In the genomic region with DNA sequence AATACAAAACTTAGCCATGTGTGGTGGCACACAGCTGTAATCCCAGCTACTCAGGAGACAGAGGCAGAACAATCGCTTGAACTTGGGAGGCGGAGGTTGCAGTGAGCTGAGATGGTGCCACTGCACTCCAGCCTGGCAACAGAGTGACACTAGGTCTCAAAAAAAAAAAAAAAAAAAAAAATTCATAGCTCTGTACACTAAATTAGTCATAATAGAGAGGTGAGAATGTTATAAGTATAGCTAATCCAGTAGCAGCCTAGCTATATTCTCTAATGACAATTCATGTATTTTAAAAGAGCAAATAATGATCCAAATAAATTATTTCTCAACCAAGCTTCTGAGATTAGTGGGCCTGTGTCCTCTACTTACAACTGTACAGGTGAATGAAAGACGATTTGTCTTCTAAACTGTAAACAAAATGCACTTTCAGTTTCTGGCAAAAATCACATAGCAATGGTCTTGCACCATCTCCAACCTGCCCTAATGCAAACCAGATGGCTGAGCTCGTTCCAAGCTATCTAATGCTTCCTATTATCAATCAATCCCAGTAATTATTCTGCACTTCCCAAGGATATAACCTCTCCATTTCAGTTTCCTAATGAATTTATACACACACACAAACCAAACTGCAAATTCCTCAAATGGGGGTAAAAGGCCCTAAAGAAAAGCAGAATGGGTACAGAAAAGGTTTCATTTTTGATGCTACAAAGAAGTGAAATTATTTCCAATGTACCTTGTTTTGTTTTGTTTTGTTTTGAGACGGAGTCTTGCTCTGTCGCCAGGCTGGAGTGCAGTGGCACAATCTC, we compare ENCODE assay signal across 12 cellular contexts. TPM values are rescaled to one million over a fixed set of nuclear protein-coding genes. Genes with fewer than 3 reads are reported as not detected.
A peak's percentile ranks its signal among the peaks of the same experiment; 100 is the strongest.
DNase-seq lines count a peak whose midpoint lies in the region; ATAC-seq, FAIRE-seq and TF ChIP-seq lines count a peak whose summit lies in the region.
"Had no signal": no experiment of that assay in that cellular context is flagged by ENCODE, and none has a peak within 500 bp of the region (broad histone marks: within the 10 kb centered on the region; RNA-seq: fewer than 3 reads in every experiment).

No MANE protein-coding gene starts in this region.

- no peak for TF ChIP-seq EP300 in GM12878 (IDR thresholded peaks at IDR 0.05; ENCODE audit: borderline replicate concordance in 1 of 2, control insufficient read depth in 1 of 2, low read depth in 2 of 2, low read length in 2 of 2)

- H3K9me3 ChIP-seq in GM12878 (replicated peaks; ENCODE audit: control insufficient read depth, insufficient read depth, low read length), result no peaks in the 10 kb centered on the region
- H3K9me3 ChIP-seq: esophagus muscularis mucosa, lower lobe of right lung had no signal

- peaks cover 6% of the 10 kb centered on the region for H3K36me3 Mint-ChIP-seq in activated CD4-positive, alpha-beta T cell treated with anti-CD3 and anti-CD28 coated beads for 36 hours (ENCODE audit: low read depth)
- peaks cover 34% of the 10 kb centered on the region for H3K36me3 Mint-ChIP-seq in nephron progenitor cell (ENCODE audit: low read depth)

- H3K4me1 Mint-ChIP-seq in activated CD4-positive, alpha-beta T cell treated with anti-CD3 and anti-CD28 coated beads for 36 hours, result peaks cover 33% of the 10 kb centered on the region
- H3K4me1 Mint-ChIP-seq in nephron progenitor cell, result peaks cover 10% of the 10 kb centered on the region

- H3K4me1 ChIP-seq in GM12878 (ENCODE audit: control insufficient read depth, insufficient read depth, low read length), result peaks cover 17% of the 10 kb centered on the region

- in situ Hi-C loops in GM12878 (cut with MboI), result no loop called here

- H3K27ac ChIP-seq in GM12878 (ENCODE audit: control insufficient read depth, insufficient read depth), result peak overlapping the region; percentile 35
- H3K27ac ChIP-seq: esophagus muscularis mucosa, lower lobe of right lung, skin epidermis had no signal

- peak overlapping the region; percentile 39; the same call in 1 of the 2 replicates for H3K4me3 ChIP-seq in GM12878
- H3K4me3 ChIP-seq: esophagus muscularis mucosa, lower lobe of right lung, skin epidermis had no signal

- FAIRE-seq in GM12878 (lab: Jason Lieb, UNC), result peak; percentile 54

- no peak overlapping the region; the same call in 1 of the 2 replicates for H3K9ac ChIP-seq in GM12878 (ENCODE audit: control insufficient read depth, insufficient read depth, low read length)

- no peak for TF ChIP-seq RAD21 in GM12878 (IDR thresholded peaks at IDR 0.05; ENCODE audit: insufficient read depth, low read depth, low read length)

- intact Hi-C loops in activated CD4-positive, alpha-beta T cell treated with anti-CD3 and anti-CD28 coated beads for 36 hours (cut with DNase I, micrococcal nuclease), result no loop called here
- intact Hi-C loops in GM12878 (cut with micrococcal nuclease; ENCODE audit: unreplicated experiment), result no loop called here

- ATAC-seq in activated CD4-positive, alpha-beta T cell treated with anti-CD3 and anti-CD28 coated beads for 36 hours, result peak; percentile 60
- ATAC-seq in HG03354 (IDR thresholded peaks at IDR 0.05; ENCODE audit: poor library complexity, severe bottlenecking, unreplicated experiment) (peak; percentile 69), GM12878 (peak; percentile 85), GM21367 (IDR thresholded peaks at IDR 0.05; ENCODE audit: unreplicated experiment) (no peak), HG02642 (IDR thresholded peaks at IDR 0.05; ENCODE audit: poor library complexity, unreplicated experiment) (no peak)
- ATAC-seq: lower lobe of right lung had no signal

- TF ChIP-seq POLR2A in GM12878 (IDR thresholded peaks at IDR 0.05; ENCODE audit: low read depth, low read length), result no peak

- no peak overlapping the region for H3K4me3 Mint-ChIP-seq in activated CD4-positive, alpha-beta T cell treated with anti-CD3 and anti-CD28 coated beads for 36 hours
- no peak overlapping the region for H3K4me3 Mint-ChIP-seq in nephron progenitor cell

- no peaks in the 10 kb centered on the region for H3K9me3 Mint-ChIP-seq in activated CD4-positive, alpha-beta T cell treated with anti-CD3 and anti-CD28 coated beads for 36 hours (ENCODE audit: low read depth)
- H3K9me3 Mint-ChIP-seq in nephron progenitor cell, result peaks cover 12% of the 10 kb centered on the region

- no peak overlapping the region for H3K27ac Mint-ChIP-seq in activated CD4-positive, alpha-beta T cell treated with anti-CD3 and anti-CD28 coated beads for 36 hours
- H3K27ac Mint-ChIP-seq in nephron progenitor cell, result peak overlapping the region; percentile 95

- peak overlapping the region; percentile 78 for H3K4me2 ChIP-seq in GM12878 (ENCODE audit: control insufficient read depth, insufficient read depth)

- H3K36me3 ChIP-seq in GM12878 (ENCODE audit: control insufficient read depth in 2 of 2, insufficient read depth in 2 of 2, low read length in 1 of 2), result no peaks in the 10 kb centered on the region; a peak in 2 of 4 replicates
- H3K36me3 ChIP-seq: esophagus muscularis mucosa, lower lobe of right lung had no signal

- no peak for DNase-seq in activated CD4-positive, alpha-beta T cell treated with anti-CD3 and anti-CD28 coated beads for 36 hours
- DNase-seq in activated CD4-positive, alpha-beta T cell treated with anti-CD3 and anti-CD28 coated beads for 4 hours, result no peak
- no peak for DNase-seq in GM12878 (ENCODE audit: low read depth, low spot score)
- DNase-seq in nephron progenitor cell, result no peak
- DNase-seq in stimulated activated CD4-positive, alpha-beta T cell treated with anti-CD3 and anti-CD28 coated beads, Interleukin-2, amount 100 ng/mL, for 24 hours, result no peak
- DNase-seq: ACHN, lower lobe of right lung had no signal

- RAD21 ChIA-PET in GM12878 (lab: Charles Lee; ENCODE audit: unreplicated experiment), result interaction anchor here (0.8 to 1.3 kb wide), 4 partner anchors 11 to 57 kb away, joined by 3 to 5 read pairs (median 4); a partner anchor contains a TSS

- POLR2A ChIA-PET in activated CD4-positive, alpha-beta T cell treated with anti-CD3 and anti-CD28 coated beads for 36 hours (lab: Charles Lee), result interaction anchor here (0.6 kb wide), 3 partner anchors 14 to 204 kb away, joined by 3 to 7 read pairs (median 6); no protein-coding TSS in a partner anchor
- POLR2A ChIA-PET in GM12878 (lab: Charles Lee), result interaction anchor here (0.6 to 1.1 kb wide), 7 partner anchors 9 to 93 kb away, joined by 3 to 7 read pairs (median 4); no protein-coding TSS in a partner anchor

- no peaks in the 10 kb centered on the region for H4K20me1 ChIP-seq in GM12878 (ENCODE audit: control insufficient read depth, insufficient read depth)

- BruUV-seq in GM12878 (replicated peaks; lab: Mats Ljungman, UMichigan), result no TSS peak

- SMC1A ChIA-PET in GM12878 (lab: Charles Lee; ENCODE audit: uncharacterized antibody, unreplicated experiment), result interaction anchor here (0.7 to 1.7 kb wide), 11 partner anchors 12 to 112 kb away, joined by 3 to 5 read pairs (median 3); no protein-coding TSS in a partner anchor

- H3K79me2 ChIP-seq in GM12878 (ENCODE audit: control insufficient read depth, insufficient read depth, low read length), result peaks cover 70% of the 10 kb centered on the region

- no peak for TF ChIP-seq CTCF in GM12878 (IDR thresholded peaks at IDR 0.05 in 2 of 3, conservative IDR thresholded peaks at IDR 0.05 in 1 of 3; ENCODE audit: control insufficient read depth in 2 of 3, extremely low read depth in 1 of 3, insufficient read depth in 1 of 3, low read depth in 3 of 3, low read length in 3 of 3)
- TF ChIP-seq CTCF in nephron progenitor cell (IDR thresholded peaks at IDR 0.05), result no peak

- CTCF ChIA-PET in activated CD4-positive, alpha-beta T cell treated with anti-CD3 and anti-CD28 coated beads for 36 hours (lab: Charles Lee), result interaction anchor here (1.0 kb wide), 1 partner anchor 19 kb away, joined by 3 read pairs; no protein-coding TSS in a partner anchor
- CTCF ChIA-PET in GM12878 (lab: Yijun Ruan, JAX), result interaction anchor here (0.6 to 1.5 kb wide), 5 partner anchors 9 to 54 kb away, joined by 3 to 7 read pairs (median 4); no protein-coding TSS in a partner anchor

- H3K27me3 ChIP-seq in GM12878 (replicated peaks in 1 of 2; ENCODE audit: control insufficient read depth in 2 of 2, insufficient read depth in 2 of 2, low read length in 1 of 2), result no peaks in the 10 kb centered on the region
- H3K27me3 ChIP-seq: esophagus muscularis mucosa had no signal

- no peaks in the 10 kb centered on the region for H3K27me3 Mint-ChIP-seq in activated CD4-positive, alpha-beta T cell treated with anti-CD3 and anti-CD28 coated beads for 36 hours
- H3K27me3 Mint-ChIP-seq in nephron progenitor cell (ENCODE audit: low read depth, poor library complexity), result no peaks in the 10 kb centered on the region

- no peak overlapping the region for H2AFZ ChIP-seq in GM12878 (ENCODE audit: control insufficient read depth, low read depth, low read length)

- 26% methylated on average over 6 of the region's 6 CpGs for WGBS in GM12878 (ENCODE audit: insufficient coverage, insufficient replicate concordance, low lambda C conversion rate, missing lambda C conversion rate)

RNA-seq across cellular contexts. Expression of a gene that starts 56.5 kb away (rescaled TPM):
- total RNA-seq in activated CD4-positive, alpha-beta T cell treated with anti-CD3 and anti-CD28 coated beads for 36 hours, result 10 to 100 TPM; 57.0 to 63.9 TPM
- 42.2 and 43.5 TPM in 2 replicates for total RNA-seq in GM12878 (2013; cell fraction: nucleolus; rRNA removed)
- total RNA-seq in GM12878 (2014; rRNA removed), result 6.9 and 7.2 TPM in 2 replicates
- total RNA-seq in GM12878 (2014; rRNA removed; fragmentation: Illumina TruSeq; extraction: Trizol), result 8.3 and 8.8 TPM in 2 replicates
- total RNA-seq in GM12878 (2021), result 63.1 and 64.6 TPM in 2 replicates
- 8.1 TPM for polyA plus RNA-seq in GM12878 (2011; ENCODE audit: low read depth)
- polyA plus RNA-seq in GM12878 (2011; rRNA removed), result 7.3 and 10.8 TPM in 2 replicates
- polyA plus RNA-seq in GM12878 (2011; cell fraction: cytosol; rRNA removed), result 9.8 and 17.2 TPM in 2 replicates
- 15.9 and 16.1 TPM in 2 replicates for polyA plus RNA-seq in GM12878 (2011; cell fraction: nucleus; rRNA removed)
- 11.1 and 15.1 TPM in 2 replicates for polyA plus RNA-seq in GM12878 (2012)
- polyA plus RNA-seq in GM12878 (2014; fragmentation: Illumina TruSeq; extraction: Trizol), result 17.6 and 21.2 TPM in 2 replicates
- polyA plus RNA-seq in GM12878 (2014; fragmentation: Nextera tagmentation; extraction: Ambion mirVana), result 1 to 10 TPM; 2.4 to 8.7 TPM
- polyA plus RNA-seq in GM12878 (2014; rRNA removed), result 10.1 and 11.3 TPM in 2 replicates
- polyA plus RNA-seq in GM12878 (2016; fragmentation: Nextera tagmentation; extraction: Ambion mirVana), result 1 to 10 TPM; 6.4 to 6.6 TPM
- 21.0 and 24.2 TPM in 2 replicates for polyA minus RNA-seq in GM12878 (2011; rRNA and poly(A)+ RNA removed)
- polyA minus RNA-seq in GM12878 (2011; cell fraction: cytosol; rRNA and poly(A)+ RNA removed), result 24.1 and 25.2 TPM in 2 replicates
- 7.4 and 10.2 TPM in 2 replicates for polyA minus RNA-seq in GM12878 (2011; cell fraction: nucleus; rRNA and poly(A)+ RNA removed)

Comparison
In these comparisons a context has a peak if more than half of its experiments do, and no peak if none do; other contexts are left out.
1. ATAC-seq: peak in activated CD4-positive, alpha-beta T cell treated with anti-CD3 and anti-CD28 coated beads for 36 hours (single experiment), HG03354 (single experiment) and GM12878 (single experiment); none in GM21367 (single experiment) and HG02642 (single experiment).